In the genomic region with DNA sequence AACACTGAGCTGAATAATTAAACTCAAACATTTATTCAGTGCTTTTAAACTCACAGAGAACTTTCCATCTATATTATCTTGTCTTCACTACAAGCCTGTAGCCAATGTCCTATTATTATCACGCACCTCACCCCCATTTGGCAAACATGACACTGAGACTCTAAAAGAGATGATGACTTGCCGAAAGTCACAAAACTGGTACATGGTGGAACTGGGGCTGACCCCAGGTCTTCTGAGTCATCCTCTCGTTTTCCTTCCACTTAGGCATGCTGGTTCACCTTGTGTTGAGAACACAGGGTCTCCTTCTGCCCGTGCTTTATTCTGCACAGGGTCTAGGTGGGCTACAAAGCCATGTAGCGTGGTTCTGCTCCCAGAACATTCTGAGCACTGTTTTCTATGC, we compare ENCODE assay signal across 21 cellular contexts.
"Had no signal": no experiment of that assay in that cellular context is flagged by ENCODE, and none has a peak within 500 bp of the region (broad histone marks: within the 10 kb centered on the region; RNA-seq: fewer than 3 reads in every experiment).

No MANE protein-coding gene starts in this region.

- ATAC-seq: lower lobe of right lung; natural killer cell; stimulated activated naive CD8-positive, alpha-beta T cell treated with anti-CD3 and anti-CD28 coated beads, Interleukin-15, Interleukin-2, amounts not matched to agents 100 U/mL and 50 U/mL, for 24 hours had no signal

- DNase-seq: erythroblast; foreskin melanocyte; head of caudate nucleus; kidney; left cardiac atrium; left ventricle myocardium inferior; lower lobe of right lung; natural killer cell; nucleus accumbens; ovary; sigmoid colon; stimulated activated CD4-positive, alpha-beta T cell treated with anti-CD3 and anti-CD28 coated beads, Interleukin-2, amount 100 ng/mL, for 24 hours; stimulated activated CD4-positive, alpha-beta T cell treated with anti-CD3 and anti-CD28 coated beads, Interleukin-4, amount 100 ng/mL, for 4 hours; stimulated activated naive CD8-positive, alpha-beta T cell treated with anti-CD3 and anti-CD28 coated beads, Interleukin-15, Interleukin-2, amounts not matched to agents 100 U/mL and 50 U/mL, for 24 hours; tibial artery; upper lobe of left lung had no signal

- H3K27ac Mint-ChIP-seq: dendritic cell treated with granulocyte-macrophage colony-stimulating factor and Interleukin-4, amounts not matched to agents 40 ng/mL and 50 ng/mL, for 4 days; memory B cell; mesothelial cell of epicardium; natural killer cell had no signal

- FAIRE-seq: endothelial cell of umbilical vein, kidney had no signal

- H3K4me3 Mint-ChIP-seq: dendritic cell treated with granulocyte-macrophage colony-stimulating factor and Interleukin-4, amounts not matched to agents 40 ng/mL and 50 ng/mL, for 4 days; memory B cell; mesothelial cell of epicardium; natural killer cell; neural crest cell had no signal

- H3K9me3 Mint-ChIP-seq: dendritic cell treated with granulocyte-macrophage colony-stimulating factor and Interleukin-4, amounts not matched to agents 40 ng/mL and 50 ng/mL, for 4 days; memory B cell; mesothelial cell of epicardium; natural killer cell; neural crest cell had no signal

- H3K4me1 Mint-ChIP-seq: neural crest cell had no signal

- H3K36me3 Mint-ChIP-seq: memory B cell, mesothelial cell of epicardium, natural killer cell had no signal
